Comparison of ENCODE assay signal across 28 cellular contexts in genomic region chr4:24672871-24673270, GRCh38.
"Had no signal": no experiment of that assay in that cellular context is flagged by ENCODE, and none has a peak within 500 bp of the region (broad histone marks: within the 10 kb centered on the region; RNA-seq: fewer than 3 reads in every experiment).

No MANE protein-coding gene starts in this region.

- H3K27ac Mint-ChIP-seq: naive B cell; naive thymus-derived CD8-positive, alpha-beta T cell; natural killer cell treated with Interleukin-12 subunit alpha and Interleukin-12 subunit beta and Interleukin-15 and Interleukin-18, amount 100 ng/mL, for 72 hours; nephron progenitor cell; stimulated activated memory B cell treated with anti-CD40 and anti-IgM and Interleukin-4, amounts not matched to agents 10 μg/mL and 1 μg/mL and 100 μg/mL, for 72 hours; stimulated activated naive CD8-positive, alpha-beta T cell treated with anti-CD3 and anti-CD28 coated beads, Interleukin-15, amount 100 ng/mL, for 72 hours had no signal

- H3K36me3 Mint-ChIP-seq: natural killer cell treated with Interleukin-12 subunit alpha and Interleukin-12 subunit beta and Interleukin-15 and Interleukin-18, amount 100 ng/mL, for 72 hours; stimulated activated memory B cell treated with anti-CD40 and anti-IgM and Interleukin-4, amounts not matched to agents 10 μg/mL and 1 μg/mL and 100 μg/mL, for 72 hours had no signal

- H3K9me3 ChIP-seq: pancreas, prostate gland, right lobe of liver, sigmoid colon, suprapubic skin, testis, tibial artery, transverse colon, vagina had no signal

- H3K4me3 ChIP-seq: pancreas, prostate gland, right lobe of liver, sigmoid colon, suprapubic skin, testis, tibial artery, transverse colon, upper lobe of left lung, vagina had no signal

- H3K36me3 ChIP-seq: neutrophil, pancreas, prostate gland, right lobe of liver, sigmoid colon, suprapubic skin, tibial artery, transverse colon, upper lobe of left lung, vagina had no signal

- H3K4me1 Mint-ChIP-seq: naive B cell; naive thymus-derived CD8-positive, alpha-beta T cell; neural crest cell; stimulated activated memory B cell treated with anti-CD40 and anti-IgM and Interleukin-4, amounts not matched to agents 10 μg/mL and 1 μg/mL and 100 μg/mL, for 72 hours; stimulated activated naive CD8-positive, alpha-beta T cell treated with anti-CD3 and anti-CD28 coated beads, Interleukin-15, amount 100 ng/mL, for 72 hours had no signal

- H3K9me3 Mint-ChIP-seq: natural killer cell treated with Interleukin-12 subunit alpha and Interleukin-12 subunit beta and Interleukin-15 and Interleukin-18, amount 100 ng/mL, for 72 hours had no signal

- DNase-seq: naive B cell; naive thymus-derived CD8-positive, alpha-beta T cell; nephron progenitor cell; nucleus accumbens; pancreas; right cardiac atrium; right lobe of liver; sigmoid colon; small intestine; stimulated activated CD4-positive, alpha-beta T cell treated with anti-CD3 and anti-CD28 coated beads, Interleukin-15, amount 100 ng/mL, for 24 hours; stimulated activated CD4-positive, alpha-beta T cell treated with anti-CD3 and anti-CD28 coated beads, Interleukin-2, amount 100 ng/mL, for 24 hours; stimulated activated CD4-positive, alpha-beta T cell treated with anti-CD3 and anti-CD28 coated beads, Interleukin-2, amount 100 ng/mL, for 48 hours; stimulated activated CD4-positive, alpha-beta T cell treated with anti-CD3 and anti-CD28 coated beads, Interleukin-4, amount 100 ng/mL, for 24 hours; stimulated activated naive CD4-positive, alpha-beta T cell; stimulated activated naive CD8-positive, alpha-beta T cell treated with anti-CD3 and anti-CD28 coated beads, Interleukin-15, amount 100 ng/mL, for 72 hours; stimulated activated naive CD8-positive, alpha-beta T cell treated with anti-CD3 and anti-CD28 coated beads, Interleukin-15, Interleukin-2, amounts not matched to agents 100 U/mL and 50 U/mL, for 24 hours; substantia nigra; testis; tibial artery; transverse colon; upper lobe of left lung had no signal

- H3K27ac ChIP-seq: neutrophil, pancreas, prostate gland, right lobe of liver, sigmoid colon, suprapubic skin, testis, tibial artery, transverse colon, upper lobe of left lung, vagina had no signal

- H3K4me3 Mint-ChIP-seq: naive B cell; naive thymus-derived CD8-positive, alpha-beta T cell; natural killer cell treated with Interleukin-12 subunit alpha and Interleukin-12 subunit beta and Interleukin-15 and Interleukin-18, amount 100 ng/mL, for 72 hours; nephron progenitor cell; neural crest cell; stimulated activated memory B cell treated with anti-CD40 and anti-IgM and Interleukin-4, amounts not matched to agents 10 μg/mL and 1 μg/mL and 100 μg/mL, for 72 hours; stimulated activated naive CD8-positive, alpha-beta T cell treated with anti-CD3 and anti-CD28 coated beads, Interleukin-15, amount 100 ng/mL, for 72 hours had no signal

- ATAC-seq: naive thymus-derived CD8-positive, alpha-beta T cell; natural killer cell treated with Interleukin-12 subunit alpha and Interleukin-12 subunit beta and Interleukin-15 and Interleukin-18, amount 100 ng/mL, for 72 hours; pancreas; right cardiac atrium; right lobe of liver; stimulated activated memory B cell treated with anti-CD40 and anti-IgM and Interleukin-4, amounts not matched to agents 10 μg/mL and 1 μg/mL and 100 μg/mL, for 72 hours; stimulated activated naive CD8-positive, alpha-beta T cell treated with anti-CD3 and anti-CD28 coated beads, Interleukin-15, amount 100 ng/mL, for 72 hours; stimulated activated naive CD8-positive, alpha-beta T cell treated with anti-CD3 and anti-CD28 coated beads, Interleukin-15, Interleukin-2, amounts not matched to agents 100 U/mL and 50 U/mL, for 24 hours had no signal

- H3K4me1 ChIP-seq: pancreas, prostate gland, right lobe of liver, sigmoid colon, testis, tibial artery, transverse colon, upper lobe of left lung, vagina had no signal

- H3K27me3 ChIP-seq: neutrophil, pancreas, right lobe of liver, sigmoid colon, suprapubic skin, testis, tibial artery, transverse colon, upper lobe of left lung, vagina had no signal
